22 cellular contexts compared by ENCODE assay signal in the genomic region with DNA sequence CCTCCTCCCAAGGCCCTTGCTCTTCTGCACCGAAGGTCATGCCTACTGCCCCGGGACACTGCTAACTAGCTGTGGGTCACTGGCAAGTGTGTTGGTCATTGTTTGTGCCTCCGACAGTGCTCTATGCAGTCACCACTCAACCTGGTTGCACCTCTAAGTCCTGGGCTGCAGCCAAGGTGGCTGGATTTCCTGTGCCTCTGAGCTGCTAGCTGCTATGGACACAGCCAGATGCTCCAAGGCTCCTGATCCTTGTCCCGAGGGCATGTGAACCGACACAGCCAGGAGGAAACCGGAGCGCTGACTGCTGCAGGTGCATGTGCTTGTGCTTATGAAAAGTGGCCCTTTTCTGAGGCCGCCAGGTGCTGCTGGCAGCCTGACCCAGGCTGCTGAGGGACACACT. TPM values are rescaled to one million over a fixed set of nuclear protein-coding genes. Genes with fewer than 3 reads are reported as not detected.
DNase-seq lines count a peak whose midpoint lies in the region; ATAC-seq and TF ChIP-seq lines count a peak whose summit lies in the region.
"Had no signal": no experiment of that assay in that cellular context is flagged by ENCODE, and none has a peak within 500 bp of the region (broad histone marks: within the 10 kb centered on the region; RNA-seq: fewer than 3 reads in every experiment).

No MANE protein-coding gene starts in this region.

- ATAC-seq in left lobe of liver (no peak), T-cell (replicated peaks in 1 of 4) (no peak), left ventricle myocardium superior (no peak)
- ATAC-seq: activated T-cell treated with anti-CD3 and anti-CD28 coated beads, Interleukin-2, amount 50 U/mL, for 4 hours; stimulated activated memory B cell treated with anti-CD40 and anti-IgM and Interleukin-4, amounts not matched to agents 10 μg/mL and 1 μg/mL and 100 μg/mL, for 72 hours had no signal

- no peaks in the 10 kb centered on the region for H3K27me3 Mint-ChIP-seq in T-cell
- H3K27me3 Mint-ChIP-seq: stimulated activated memory B cell treated with anti-CD40 and anti-IgM and Interleukin-4, amounts not matched to agents 10 μg/mL and 1 μg/mL and 100 μg/mL, for 72 hours had no signal

- POLR2A ChIA-PET in T-cell (lab: Charles Lee): no interaction called here

- no peaks in the 10 kb centered on the region for H3K9me3 Mint-ChIP-seq in T-cell
- H3K9me3 Mint-ChIP-seq: activated T-cell treated with anti-CD3 and anti-CD28 coated beads, Interleukin-2, amount 50 U/mL, for 4 hours; stimulated activated memory B cell treated with anti-CD40 and anti-IgM and Interleukin-4, amounts not matched to agents 10 μg/mL and 1 μg/mL and 100 μg/mL, for 72 hours; T-helper 2 cell treated with Interferon-gamma antibody and Interleukin-4, amounts not matched to agents 5 μg/mL and 100 μg/mL, for 36 hours had no signal

- H3K4me3 Mint-ChIP-seq in T-cell: no peak overlapping the region
- H3K4me3 Mint-ChIP-seq: activated T-cell treated with anti-CD3 and anti-CD28 coated beads, Interleukin-2, amount 50 U/mL, for 4 hours; stimulated activated memory B cell treated with anti-CD40 and anti-IgM and Interleukin-4, amounts not matched to agents 10 μg/mL and 1 μg/mL and 100 μg/mL, for 72 hours; T-helper 2 cell treated with Interferon-gamma antibody and Interleukin-4, amounts not matched to agents 5 μg/mL and 100 μg/mL, for 36 hours had no signal

- intact Hi-C loops in left ventricle myocardium superior (cut with micrococcal nuclease): no loop called here

- no peak overlapping the region for H3K27ac Mint-ChIP-seq in T-cell
- H3K27ac Mint-ChIP-seq: stimulated activated memory B cell treated with anti-CD40 and anti-IgM and Interleukin-4, amounts not matched to agents 10 μg/mL and 1 μg/mL and 100 μg/mL, for 72 hours; T-helper 2 cell treated with Interferon-gamma antibody and Interleukin-4, amounts not matched to agents 5 μg/mL and 100 μg/mL, for 36 hours had no signal

- no peaks in the 10 kb centered on the region for H3K36me3 Mint-ChIP-seq in T-cell
- H3K36me3 Mint-ChIP-seq: stimulated activated memory B cell treated with anti-CD40 and anti-IgM and Interleukin-4, amounts not matched to agents 10 μg/mL and 1 μg/mL and 100 μg/mL, for 72 hours had no signal

- DNase-seq in DMS153 (lab: John Stamatoyannopoulos, UW) (peak; percentile 87), NCI-H1092 treated with DMSO at 0.1 percent for 48 hours (lab: John Stamatoyannopoulos, UW) (peak; percentile 30), NCI-H69 (lab: John Stamatoyannopoulos, UW) (peak; percentile 45), left lobe of liver (ENCODE audit: low spot score) (peak; percentile 33), T-cell (no peak), GM19238 (ENCODE audit: insufficient read length, low spot score) (no peak), GM10266 (ENCODE audit: extremely low spot score) (no peak), left ventricle myocardium superior (no peak)
- DNase-seq: activated CD4-positive, alpha-beta T cell treated with anti-CD3 and anti-CD28 coated beads, Interleukin-2, amount 50 U/mL, for 48 hours; activated naive CD4-positive, alpha-beta T cell treated with Interleukin-2 at 50 U/mL for 16 hours; activated T-cell treated with anti-CD3 and anti-CD28 coated beads, Interleukin-2, amount 50 U/mL, for 4 hours; amniotic stem cell; mammary epithelial cell; NCI-H1105; NCI-H226; SK-N-SH; stimulated activated CD4-positive, alpha-beta T cell treated with anti-CD3 and anti-CD28 coated beads, Interleukin-2, amount 100 ng/mL, for 24 hours; testis; WERI-Rb-1 had no signal

- TF ChIP-seq CTCF in GM10266 (IDR thresholded peaks at IDR 0.05; ENCODE audit: control insufficient read depth, insufficient read depth, low read depth, missing control alignments): no peak

- CTCF ChIA-PET in T-cell (lab: Charles Lee): no interaction called here

- peaks cover 35 to 52% (median 48%) of the 10 kb centered on the region in 3 donors for H3K4me1 Mint-ChIP-seq in T-cell

RNA-seq across cellular contexts. Expression of a gene that starts 14.7 kb away (rescaled TPM):
- total RNA-seq in left lobe of liver (0.08 TPM), T-cell (not detected), left ventricle myocardium superior (not detected)
- total RNA-seq: skeletal muscle tissue had no signal

Comparison
In these comparisons a context has a peak if more than half of its experiments do, and no peak if none do; other contexts are left out.
1. DNase-seq: peak in DMS153 (single experiment), NCI-H1092 treated with DMSO at 0.1 percent for 48 hours (single experiment), NCI-H69 (single experiment) and left lobe of liver (single experiment); none in T-cell (0 of 34), GM19238 (single experiment), GM10266 (single experiment) and left ventricle myocardium superior (single experiment).